9 cellular contexts compared by ENCODE assay signal in the genomic region with DNA sequence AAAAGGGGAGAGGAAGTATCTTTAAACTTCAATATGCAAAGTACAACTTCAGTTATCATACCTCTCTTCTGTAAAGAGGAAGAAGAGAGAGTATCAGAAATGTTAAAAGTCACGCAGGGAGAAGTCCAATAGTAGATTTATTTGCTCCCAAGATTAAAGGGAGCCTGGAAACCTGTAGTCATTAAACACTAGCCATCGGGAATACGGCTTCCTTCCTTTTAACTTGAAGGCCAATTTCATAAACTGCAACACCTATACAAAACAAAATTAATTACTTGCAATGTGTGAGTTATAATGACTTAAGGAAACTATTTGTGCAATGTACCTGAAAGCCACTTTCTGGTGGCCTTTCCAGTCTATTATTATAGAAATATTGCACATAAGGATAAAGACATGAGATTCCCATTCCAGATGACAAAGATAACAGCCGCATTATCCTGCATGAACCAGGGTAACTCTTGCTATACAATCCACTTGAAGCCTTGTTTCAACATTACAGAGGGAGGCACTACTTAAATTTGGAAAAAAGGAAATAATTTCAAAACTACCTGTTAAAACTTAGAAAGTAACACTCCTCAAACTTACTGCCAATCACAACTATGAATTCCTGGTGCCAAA. TPM values are rescaled to one million over a fixed set of nuclear protein-coding genes. Genes with fewer than 3 reads are reported as not detected.
DNase-seq lines count a peak whose midpoint lies in the region; ATAC-seq and TF ChIP-seq lines count a peak whose summit lies in the region.
"Had no signal": no experiment of that assay in that cellular context is flagged by ENCODE, and none has a peak within 500 bp of the region (broad histone marks: within the 10 kb centered on the region; RNA-seq: fewer than 3 reads in every experiment).

No MANE protein-coding gene starts in this region.

- peaks cover 6% of the 10 kb centered on the region; the same call in 2 of the 3 replicates for H3K9me3 Mint-ChIP-seq in GM23338

- peak overlapping the region; percentile 89 for H3K4me2 ChIP-seq in GM23338

- TF ChIP-seq POLR2A in sigmoid colon (IDR thresholded peaks at IDR 0.05): no peak

- H3K4me1 Mint-ChIP-seq in GM23338: peaks cover 68% of the 10 kb centered on the region

- DNase-seq in GM23338 (ENCODE audit: low spot score): no peak
- no peak for DNase-seq in SJCRH30
- peak; percentile 17 for DNase-seq in fibroblast of the aortic adventitia (ENCODE audit: low read depth)
- no peak for DNase-seq in sigmoid colon
- DNase-seq in NCI-H2227 treated with DMSO at 0.1 percent for 48 hours (lab: John Stamatoyannopoulos, UW): no peak
- DNase-seq: occipital lobe had no signal

- peak overlapping the region; percentile 15; the same call in 1 of the 2 replicates for H3K27ac ChIP-seq in GM23338 (ENCODE audit: low read depth)
- H3K27ac ChIP-seq in SJCRH30: no peak overlapping the region
- H3K27ac ChIP-seq in sigmoid colon: peak overlapping the region; percentile 98 to 99 (median 99)

- TF ChIP-seq EP300 in sigmoid colon (IDR thresholded peaks at IDR 0.05): no peak

- H3K27ac Mint-ChIP-seq in GM23338: peak overlapping the region; percentile 46; the same call in 1 of the 2 replicates

- H2AFZ ChIP-seq in GM23338: no peak overlapping the region

- no peak for ATAC-seq in GM23338
- no peak for ATAC-seq in GM19397 (IDR thresholded peaks at IDR 0.05; ENCODE audit: unreplicated experiment)
- ATAC-seq in GM18909 (IDR thresholded peaks at IDR 0.05; ENCODE audit: poor library complexity, unreplicated experiment): no peak
- ATAC-seq in HG03460 (IDR thresholded peaks at IDR 0.05; ENCODE audit: unreplicated experiment): no peak

- H3K36me3 ChIP-seq in GM23338 (ENCODE audit: insufficient read depth) (peaks cover 13% of the 10 kb centered on the region; the same call in 1 of the 2 replicates), SJCRH30 (peaks cover 40% of the 10 kb centered on the region), sigmoid colon (peaks cover 0 to 21% (median 6%) of the 10 kb centered on the region in 4 donors)

- H3K9me3 ChIP-seq in SJCRH30 (replicated peaks) (no peaks in the 10 kb centered on the region), sigmoid colon (no peaks in the 10 kb centered on the region)

- no peaks in the 10 kb centered on the region for H3K27me3 ChIP-seq in GM23338 (ENCODE audit: insufficient read depth)
- no peaks in the 10 kb centered on the region for H3K27me3 ChIP-seq in SJCRH30
- H3K27me3 ChIP-seq in sigmoid colon: no peaks in the 10 kb centered on the region

- TF ChIP-seq CTCF in GM23338 (conservative IDR thresholded peaks at IDR 0.05; ENCODE audit: low read depth in 2 of 2) (no peak), fibroblast of the aortic adventitia (IDR thresholded peaks at IDR 0.05; ENCODE audit: insufficient read depth, low read length) (no peak), sigmoid colon (IDR thresholded peaks at IDR 0.05) (no peak)

- H3K9me2 ChIP-seq in GM23338 (ENCODE audit: insufficient read depth): no peaks in the 10 kb centered on the region

- H3K4me3 Mint-ChIP-seq in GM23338: peak overlapping the region; percentile 98

- WGBS in sigmoid colon, 2 donors: 4 to 13% methylated on average over 4 of the region's 4 CpGs

- H3F3A ChIP-seq in GM23338 (replicated peaks; ENCODE audit: low read depth): no peaks in the 10 kb centered on the region

- H4K20me1 ChIP-seq in GM23338 (replicated peaks; ENCODE audit: insufficient read depth): peaks cover 10% of the 10 kb centered on the region; the same call in 1 of the 2 replicates

- intact Hi-C loops in sigmoid colon (cut with DNase I): loop anchor here (10.0 kb wide), 1 partner anchor 364 kb away; no protein-coding TSS in a partner anchor

- H3K27me3 Mint-ChIP-seq in GM23338 (ENCODE audit: insufficient read depth, low read depth, poor library complexity): peaks cover 12% of the 10 kb centered on the region

- H3K79me2 ChIP-seq in GM23338 (replicated peaks; ENCODE audit: insufficient read depth): peaks cover 95% of the 10 kb centered on the region

- peaks cover 38% of the 10 kb centered on the region for H3K36me3 Mint-ChIP-seq in GM23338 (ENCODE audit: low read depth)

- peaks cover 66% of the 10 kb centered on the region for H3K4me1 ChIP-seq in GM23338 (ENCODE audit: insufficient read depth)
- H3K4me1 ChIP-seq in SJCRH30: peaks cover 35% of the 10 kb centered on the region
- H3K4me1 ChIP-seq in sigmoid colon: peaks cover 0 to 47% (median 29%) of the 10 kb centered on the region in 4 donors

- peak overlapping the region; percentile 78 for H3K4me3 ChIP-seq in GM23338
- H3K4me3 ChIP-seq in SJCRH30: peak overlapping the region; percentile 90
- H3K4me3 ChIP-seq in fibroblast of the aortic adventitia (ENCODE audit: low read depth, low read length): peak overlapping the region; percentile 92
- H3K4me3 ChIP-seq in sigmoid colon: peak overlapping the region; percentile 90 to 99 (median 96)

TF ChIP-seq in GM23338, 12 proteins besides CTCF, POLR2A, EP300 and RAD21:
- TF ChIP-seq EZH2 (IDR thresholded peaks at IDR 0.05; ENCODE audit: low read depth, unreplicated experiment): no peak
- TF ChIP-seq, protein P1, sequence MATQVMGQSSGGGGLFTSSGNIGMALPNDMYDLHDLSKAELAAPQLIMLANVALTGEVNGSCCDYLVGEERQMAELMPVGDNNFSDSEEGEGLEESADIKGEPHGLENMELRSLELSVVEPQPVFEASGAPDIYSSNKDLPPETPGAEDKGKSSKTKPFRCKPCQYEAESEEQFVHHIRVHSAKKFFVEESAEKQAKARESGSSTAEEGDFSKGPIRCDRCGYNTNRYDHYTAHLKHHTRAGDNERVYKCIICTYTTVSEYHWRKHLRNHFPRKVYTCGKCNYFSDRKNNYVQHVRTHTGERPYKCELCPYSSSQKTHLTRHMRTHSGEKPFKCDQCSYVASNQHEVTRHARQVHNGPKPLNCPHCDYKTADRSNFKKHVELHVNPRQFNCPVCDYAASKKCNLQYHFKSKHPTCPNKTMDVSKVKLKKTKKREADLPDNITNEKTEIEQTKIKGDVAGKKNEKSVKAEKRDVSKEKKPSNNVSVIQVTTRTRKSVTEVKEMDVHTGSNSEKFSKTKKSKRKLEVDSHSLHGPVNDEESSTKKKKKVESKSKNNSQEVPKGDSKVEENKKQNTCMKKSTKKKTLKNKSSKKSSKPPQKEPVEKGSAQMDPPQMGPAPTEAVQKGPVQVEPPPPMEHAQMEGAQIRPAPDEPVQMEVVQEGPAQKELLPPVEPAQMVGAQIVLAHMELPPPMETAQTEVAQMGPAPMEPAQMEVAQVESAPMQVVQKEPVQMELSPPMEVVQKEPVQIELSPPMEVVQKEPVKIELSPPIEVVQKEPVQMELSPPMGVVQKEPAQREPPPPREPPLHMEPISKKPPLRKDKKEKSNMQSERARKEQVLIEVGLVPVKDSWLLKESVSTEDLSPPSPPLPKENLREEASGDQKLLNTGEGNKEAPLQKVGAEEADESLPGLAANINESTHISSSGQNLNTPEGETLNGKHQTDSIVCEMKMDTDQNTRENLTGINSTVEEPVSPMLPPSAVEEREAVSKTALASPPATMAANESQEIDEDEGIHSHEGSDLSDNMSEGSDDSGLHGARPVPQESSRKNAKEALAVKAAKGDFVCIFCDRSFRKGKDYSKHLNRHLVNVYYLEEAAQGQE (IDR thresholded peaks at IDR 0.05; ENCODE audit: unreplicated experiment): no peak
- TF ChIP-seq POLR2AphosphoS5 (IDR thresholded peaks at IDR 0.05; ENCODE audit: low read depth): no peak
- TF ChIP-seq STAT1 (IDR thresholded peaks at IDR 0.05; ENCODE audit: unreplicated experiment): no peak
- TF ChIP-seq ZNF331 (CRISPR knock-in tag; IDR thresholded peaks at IDR 0.05; ENCODE audit: low read depth): no peak
- no peak for TF ChIP-seq ZNF114 (CRISPR knock-in tag; IDR thresholded peaks at IDR 0.05)
- TF ChIP-seq, protein P2, sequence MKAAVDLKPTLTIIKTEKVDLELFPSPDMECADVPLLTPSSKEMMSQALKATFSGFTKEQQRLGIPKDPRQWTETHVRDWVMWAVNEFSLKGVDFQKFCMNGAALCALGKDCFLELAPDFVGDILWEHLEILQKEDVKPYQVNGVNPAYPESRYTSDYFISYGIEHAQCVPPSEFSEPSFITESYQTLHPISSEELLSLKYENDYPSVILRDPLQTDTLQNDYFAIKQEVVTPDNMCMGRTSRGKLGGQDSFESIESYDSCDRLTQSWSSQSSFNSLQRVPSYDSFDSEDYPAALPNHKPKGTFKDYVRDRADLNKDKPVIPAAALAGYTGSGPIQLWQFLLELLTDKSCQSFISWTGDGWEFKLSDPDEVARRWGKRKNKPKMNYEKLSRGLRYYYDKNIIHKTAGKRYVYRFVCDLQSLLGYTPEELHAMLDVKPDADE (IDR thresholded peaks at IDR 0.05): no peak
- no peak for TF ChIP-seq NANOG (IDR thresholded peaks at IDR 0.05; ENCODE audit: borderline replicate concordance)
TF ChIP-seq in GM23338: peak in this region for 0.

RNA-seq across cellular contexts. Expression of a gene that starts 4.6 kb away (rescaled TPM):
- 15.5 and 16.0 TPM in 2 replicates for total RNA-seq in GM23338 (2014; rRNA removed; shearing (Covaris generic))
- polyA plus RNA-seq in GM23338 (2016; fragmentation: Nextera tagmentation; extraction: Ambion mirVana) (26.8 and 36.2 TPM in 2 replicates), sigmoid colon (10 to 100 TPM; 51.7 to 82.3 (median 57.3) TPM)
- 14.1 and 14.3 TPM in 2 replicates for total RNA-seq in SJCRH30 (2014; rRNA removed; shearing (Covaris generic))
- total RNA-seq in fibroblast of the aortic adventitia (ENCODE audit: low replicate concordance) (10.5 and 16.8 TPM in 2 replicates), sigmoid colon (10 to 100 TPM; 41.0 to 62.9 (median 49.5) TPM)
